In the genomic region with DNA sequence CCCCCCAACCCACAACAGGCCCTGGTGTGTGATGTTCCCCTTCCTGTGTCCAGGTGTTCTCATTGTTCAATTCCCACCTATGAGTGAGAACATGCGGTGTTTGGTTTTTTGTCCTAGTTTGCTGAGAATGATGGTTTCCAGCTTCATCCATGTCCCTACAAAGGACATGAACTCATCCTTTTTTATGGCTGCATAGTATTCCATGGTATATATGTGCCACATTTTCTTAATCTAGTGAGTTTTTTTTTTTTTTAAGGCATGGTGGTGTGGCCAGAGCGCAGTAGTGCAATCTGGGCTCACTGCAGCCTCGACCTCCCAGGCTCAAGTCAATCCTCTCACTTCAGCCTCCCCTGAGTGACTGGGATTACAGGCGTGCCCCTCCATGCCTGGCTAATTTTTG, we compare ENCODE assay signal across 2 cellular contexts. TPM values are rescaled to one million over a fixed set of nuclear protein-coding genes. Genes with fewer than 3 reads are reported as not detected.
"Had no signal": no experiment of that assay in that cellular context is flagged by ENCODE, and none has a peak within 500 bp of the region (broad histone marks: within the 10 kb centered on the region; RNA-seq: fewer than 3 reads in every experiment).

No MANE protein-coding gene starts in this region.

RNA-seq across cellular contexts. Expression of a gene that starts 24.6 kb away (rescaled TPM):
- total RNA-seq: activated B cell treated with CpG ODN at 0.5 μM for 24 hours; activated CD4-positive, alpha-beta T cell treated with anti-CD3 and anti-CD28 coated beads, Interleukin-2, amount 10 ng/mL, durations not matched to agents 24 days and 14 days had no signal
